ENCODE assay signal across 23 cellular contexts in the genomic region with DNA sequence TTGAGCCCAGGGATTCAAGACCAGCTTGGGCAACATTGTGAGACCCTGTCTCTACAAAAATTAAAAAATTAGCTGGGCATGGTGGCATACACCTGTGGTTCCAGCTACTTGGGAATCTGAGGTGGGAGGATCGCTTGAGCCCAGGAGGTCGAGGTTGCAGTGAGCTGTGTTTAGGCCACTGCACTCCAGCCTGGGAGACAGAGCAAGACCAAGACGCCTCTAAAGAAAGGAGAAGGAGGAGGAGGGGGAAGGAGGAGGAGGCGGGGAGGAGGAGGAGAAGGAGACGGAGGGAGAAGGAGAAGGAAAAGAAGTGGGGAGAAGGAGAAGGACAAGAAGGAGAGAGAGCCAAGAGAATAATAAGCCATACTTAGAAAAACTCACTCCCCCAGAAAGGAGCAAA. TPM values are rescaled to one million over a fixed set of nuclear protein-coding genes. Genes with fewer than 3 reads are reported as not detected.
DNase-seq lines count a peak whose midpoint lies in the region; ATAC-seq and TF ChIP-seq lines count a peak whose summit lies in the region.
"Had no signal": no experiment of that assay in that cellular context is flagged by ENCODE, and none has a peak within 500 bp of the region (broad histone marks: within the 10 kb centered on the region; RNA-seq: fewer than 3 reads in every experiment).

No MANE protein-coding gene starts in this region.

- H3K4me3 ChIP-seq in GM23338 (no peak overlapping the region), endodermal cell (ENCODE audit: low read length) (no peak overlapping the region), BE2C (ENCODE audit: low read depth, low read length) (no peak overlapping the region), dorsolateral prefrontal cortex (no peak overlapping the region)
- H3K4me3 ChIP-seq: A549, BLaER1 had no signal

- H4K20me1 ChIP-seq in GM23338 (replicated peaks; ENCODE audit: insufficient read depth), result no peaks in the 10 kb centered on the region
- H4K20me1 ChIP-seq: BLaER1 had no signal

- DNase-seq in GM23338 (ENCODE audit: low spot score) (no peak), endodermal cell (peak; percentile 60), nephron progenitor cell (no peak), BE2C (no peak), dorsolateral prefrontal cortex (no peak)
- DNase-seq: AML-193; C1 segment of cervical spinal cord; CD4-positive, alpha-beta memory T cell; CD4-positive, CD25-positive, alpha-beta regulatory T cell; CD8-positive, alpha-beta memory T cell; COR-L47; DMS 273 treated with DMSO at 0.1 percent for 48 hours; DMS153; DMS53; DMS79; DND-41; EL; GF-D8 had no signal

- H2AFZ ChIP-seq in GM23338, result no peak overlapping the region

- no peak overlapping the region for H3K4me2 ChIP-seq in GM23338
- H3K4me2 ChIP-seq: A549, BLaER1 had no signal

- H3K9me3 Mint-ChIP-seq in GM23338 (no peaks in the 10 kb centered on the region), endodermal cell (no peaks in the 10 kb centered on the region), nephron progenitor cell (no peaks in the 10 kb centered on the region)
- H3K9me3 Mint-ChIP-seq: CD14-positive monocyte; CD4-positive, alpha-beta memory T cell; CD4-positive, CD25-positive, alpha-beta regulatory T cell; CD8-positive, alpha-beta memory T cell had no signal

- peak; percentile 76 for ATAC-seq in GM23338

- WGBS in endodermal cell (ENCODE audit: insufficient coverage in 1 of 2, insufficient read length in 1 of 2), 2 experiments, result 77% methylated on average over 4 of the region's 5 CpGs; no CpG with 5 or more reads in 1 of the 2 experiments

- H3K4me1 ChIP-seq in GM23338 (ENCODE audit: insufficient read depth), result 0 out of 2 replicates have a peak, but pooled peaks cover 4% of the 10 kb centered on the region
- no peaks in the 10 kb centered on the region for H3K4me1 ChIP-seq in endodermal cell (ENCODE audit: control insufficient read depth, insufficient read depth, low read length)
- H3K4me1 ChIP-seq in BE2C, result no peaks in the 10 kb centered on the region
- H3K4me1 ChIP-seq: A549, BLaER1 had no signal

- no peaks in the 10 kb centered on the region for H3F3A ChIP-seq in GM23338 (replicated peaks; ENCODE audit: low read depth)

- no peaks in the 10 kb centered on the region for H3K79me2 ChIP-seq in GM23338 (replicated peaks; ENCODE audit: insufficient read depth)

- H3K27me3 ChIP-seq in GM23338 (ENCODE audit: insufficient read depth) (no peaks in the 10 kb centered on the region), endodermal cell (ENCODE audit: control insufficient read depth, insufficient read depth, low read length, poor library complexity, severe bottlenecking) (no peaks in the 10 kb centered on the region), BE2C (no peaks in the 10 kb centered on the region), dorsolateral prefrontal cortex (no peaks in the 10 kb centered on the region)
- H3K27me3 ChIP-seq: BLaER1 had no signal

- H3K9ac ChIP-seq in endodermal cell (ENCODE audit: extremely low read depth, low read length, poor library complexity, severe bottlenecking), result no peak overlapping the region
- H3K9ac ChIP-seq: BLaER1 had no signal

- no peaks in the 10 kb centered on the region for H3K36me3 ChIP-seq in GM23338 (ENCODE audit: insufficient read depth)
- H3K36me3 ChIP-seq in endodermal cell (ENCODE audit: control insufficient read depth, insufficient read depth, low read length), result peaks cover 15% of the 10 kb centered on the region
- H3K36me3 ChIP-seq in BE2C, result no peaks in the 10 kb centered on the region; the same call in 1 of the 2 replicates

- H3K4me3 Mint-ChIP-seq in GM23338, result no peak overlapping the region
- no peak overlapping the region for H3K4me3 Mint-ChIP-seq in endodermal cell
- no peak overlapping the region for H3K4me3 Mint-ChIP-seq in nephron progenitor cell
- H3K4me3 Mint-ChIP-seq: B cell; CD14-positive monocyte; CD4-positive, alpha-beta memory T cell; CD4-positive, CD25-positive, alpha-beta regulatory T cell; CD8-positive, alpha-beta memory T cell had no signal

- H3K9me3 ChIP-seq in endodermal cell (ENCODE audit: control insufficient read depth, low read length) (no peaks in the 10 kb centered on the region), BE2C (no peaks in the 10 kb centered on the region)
- H3K9me3 ChIP-seq: A549, BLaER1 had no signal

- no peak overlapping the region for H3K27ac ChIP-seq in GM23338 (ENCODE audit: low read depth)
- H3K27ac ChIP-seq in endodermal cell (ENCODE audit: low read depth, low read length), result no peak overlapping the region
- H3K27ac ChIP-seq in dorsolateral prefrontal cortex, result no peak overlapping the region
- H3K27ac ChIP-seq: 22Rv1, A549, BLaER1 had no signal

- intact Hi-C loops in dorsolateral prefrontal cortex (cut with DNase I), result no loop called here

- no peak for TF ChIP-seq CTCF in GM23338 (conservative IDR thresholded peaks at IDR 0.05; ENCODE audit: low read depth in 2 of 2)
- no peak for TF ChIP-seq CTCF in endodermal cell (conservative IDR thresholded peaks at IDR 0.05)
- TF ChIP-seq CTCF in nephron progenitor cell (IDR thresholded peaks at IDR 0.05), result no peak
- no peak for TF ChIP-seq CTCF in BE2C (IDR thresholded peaks at IDR 0.05; ENCODE audit: low read depth, low read length)
- TF ChIP-seq CTCF in dorsolateral prefrontal cortex (IDR thresholded peaks at IDR 0.05 in 54 of 56, conservative IDR thresholded peaks at IDR 0.05 in 2 of 56; ENCODE audit: low read depth in 1 of 56, partially characterized antibody in 56 of 56), result no peak

- H3K27me3 Mint-ChIP-seq in GM23338 (ENCODE audit: insufficient read depth, low read depth, poor library complexity) (peaks cover 2% of the 10 kb centered on the region), endodermal cell (ENCODE audit: insufficient read depth) (no peaks in the 10 kb centered on the region), nephron progenitor cell (ENCODE audit: low read depth, poor library complexity) (no peaks in the 10 kb centered on the region)
- H3K27me3 Mint-ChIP-seq: B cell; CD4-positive, alpha-beta memory T cell; CD4-positive, CD25-positive, alpha-beta regulatory T cell; CD8-positive, alpha-beta memory T cell had no signal

- H3K27ac Mint-ChIP-seq in GM23338 (no peak overlapping the region), endodermal cell (no peak overlapping the region), nephron progenitor cell (peak overlapping the region; percentile 61)
- H3K27ac Mint-ChIP-seq: B cell, CD14-positive monocyte had no signal

- peaks cover 26% of the 10 kb centered on the region for H3K4me1 Mint-ChIP-seq in GM23338
- no peaks in the 10 kb centered on the region for H3K4me1 Mint-ChIP-seq in endodermal cell
- no peaks in the 10 kb centered on the region for H3K4me1 Mint-ChIP-seq in nephron progenitor cell
- H3K4me1 Mint-ChIP-seq: B cell; CD14-positive monocyte; CD4-positive, alpha-beta memory T cell; CD8-positive, alpha-beta memory T cell had no signal

- H3K36me3 Mint-ChIP-seq in GM23338 (ENCODE audit: low read depth) (no peaks in the 10 kb centered on the region; the same call in 2 of the 3 replicates), endodermal cell (ENCODE audit: low read depth) (peaks cover 15% of the 10 kb centered on the region), nephron progenitor cell (ENCODE audit: low read depth) (peaks cover 29% of the 10 kb centered on the region)

- no peaks in the 10 kb centered on the region for H3K9me2 ChIP-seq in GM23338 (ENCODE audit: insufficient read depth)

TF ChIP-seq in GM23338, 12 proteins besides CTCF, POLR2A, EP300 and RAD21:
- no peak for TF ChIP-seq NANOG (IDR thresholded peaks at IDR 0.05; ENCODE audit: borderline replicate concordance)
- TF ChIP-seq, protein P1, sequence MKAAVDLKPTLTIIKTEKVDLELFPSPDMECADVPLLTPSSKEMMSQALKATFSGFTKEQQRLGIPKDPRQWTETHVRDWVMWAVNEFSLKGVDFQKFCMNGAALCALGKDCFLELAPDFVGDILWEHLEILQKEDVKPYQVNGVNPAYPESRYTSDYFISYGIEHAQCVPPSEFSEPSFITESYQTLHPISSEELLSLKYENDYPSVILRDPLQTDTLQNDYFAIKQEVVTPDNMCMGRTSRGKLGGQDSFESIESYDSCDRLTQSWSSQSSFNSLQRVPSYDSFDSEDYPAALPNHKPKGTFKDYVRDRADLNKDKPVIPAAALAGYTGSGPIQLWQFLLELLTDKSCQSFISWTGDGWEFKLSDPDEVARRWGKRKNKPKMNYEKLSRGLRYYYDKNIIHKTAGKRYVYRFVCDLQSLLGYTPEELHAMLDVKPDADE (IDR thresholded peaks at IDR 0.05), result no peak

RNA-seq across cellular contexts. Expression of gene STXBP4, which starts 35.9 kb away (rescaled TPM):
- 45.4 and 52.1 TPM in 2 replicates for total RNA-seq in GM23338 (2014; rRNA removed; shearing (Covaris generic))
- 25.0 and 26.4 TPM in 2 replicates for polyA plus RNA-seq in GM23338 (2016; fragmentation: Nextera tagmentation; extraction: Ambion mirVana)
- total RNA-seq in endodermal cell, result 10 to 100 TPM; 15.5 to 18.0 TPM
- 9.2 TPM for polyA plus RNA-seq in endodermal cell (2013, experiment 1 of 2)
- polyA plus RNA-seq in endodermal cell (2013, experiment 2 of 2), result 10.4 TPM
- 1.7 TPM for polyA plus RNA-seq in BE2C (2012; ENCODE audit: insufficient read depth, insufficient read length, low read depth)
- total RNA-seq in dorsolateral prefrontal cortex, result 10 to 100 TPM in 78 of 120 experiments, 1 to 10 TPM in 42; 5.5 to 19.9 (median 11.5) TPM

RNA-seq across cellular contexts. Expression of gene COX11, which starts 36.0 kb away (rescaled TPM):
- total RNA-seq in GM23338 (2014; rRNA removed; shearing (Covaris generic)), result 54.5 and 56.7 TPM in 2 replicates
- 50.5 and 53.7 TPM in 2 replicates for polyA plus RNA-seq in GM23338 (2016; fragmentation: Nextera tagmentation; extraction: Ambion mirVana)
- 10 to 100 TPM; 85.3 to 86.2 TPM for total RNA-seq in endodermal cell
- polyA plus RNA-seq in endodermal cell (2013, experiment 1 of 2), result 57.1 TPM
- 61.5 TPM for polyA plus RNA-seq in endodermal cell (2013, experiment 2 of 2)
- polyA plus RNA-seq in BE2C (2012; ENCODE audit: insufficient read depth, insufficient read length, low read depth), result 88.5 TPM
- total RNA-seq in dorsolateral prefrontal cortex, result 100 to 1,000 TPM in 40 of 120 experiments, 10 to 100 TPM in 80; 71.8 to 129 (median 94.8) TPM
